ENCODE assay signal across 24 cellular contexts in the genomic region with DNA sequence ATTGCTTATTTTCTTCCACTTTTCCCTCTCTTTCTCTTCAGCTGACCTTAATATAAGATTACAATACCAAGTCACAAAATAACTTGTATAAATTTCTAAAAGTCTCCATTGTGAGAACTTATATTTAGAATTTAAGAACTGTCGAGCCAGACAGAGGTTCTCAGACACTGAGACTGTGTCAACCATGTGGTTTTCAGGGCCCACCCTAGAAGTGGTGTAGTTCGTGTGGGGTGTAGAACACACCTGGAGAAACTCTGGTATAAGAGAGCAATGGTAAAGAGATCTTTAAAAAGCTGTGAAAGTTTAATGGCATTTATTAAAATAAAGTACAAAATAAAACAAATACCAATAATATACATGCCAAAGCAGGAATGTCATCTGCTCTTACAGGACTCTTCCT. TPM values are rescaled to one million over a fixed set of nuclear protein-coding genes. Genes with fewer than 3 reads are reported as not detected.
A peak's percentile ranks its signal among the peaks of the same experiment; 100 is the strongest.
DNase-seq lines count a peak whose midpoint lies in the region; ATAC-seq, FAIRE-seq and TF ChIP-seq lines count a peak whose summit lies in the region.
"Had no signal": no experiment of that assay in that cellular context is flagged by ENCODE, and none has a peak within 500 bp of the region (broad histone marks: within the 10 kb centered on the region; RNA-seq: fewer than 3 reads in every experiment).

No MANE protein-coding gene starts in this region.

- no peak for FAIRE-seq in kidney (lab: Jason Lieb, UNC)
- FAIRE-seq: endothelial cell of umbilical vein, G401.6 had no signal

- H3K4me1 ChIP-seq in muscle layer of duodenum (ENCODE audit: control insufficient read depth in 1 of 2, insufficient read depth in 2 of 2, low read length in 2 of 2) = peaks cover 0 to 21% of the 10 kb centered on the region in 2 donors
- no peaks in the 10 kb centered on the region for H3K4me1 ChIP-seq in urinary bladder (ENCODE audit: insufficient read depth)
- peaks cover 10% of the 10 kb centered on the region in 2 donors for H3K4me1 ChIP-seq in kidney (ENCODE audit: control insufficient read depth in 1 of 2, insufficient read depth in 1 of 2, low read depth in 1 of 2, low read length in 2 of 2)

- H3K4me3 ChIP-seq in muscle layer of duodenum (ENCODE audit: low read depth in 1 of 2, low read length in 2 of 2) (no peak overlapping the region), urinary bladder (ENCODE audit: low read depth, low read length) (no peak overlapping the region), kidney (ENCODE audit: low read length in 2 of 2) (no peak overlapping the region)
- H3K4me3 ChIP-seq: BLaER1 treated with 17β-estradiol and CSF1 and Interleukin-3, amounts not matched to agents 10 nM and 100 nM; lung; ovary; thyroid gland had no signal

- H3K27ac Mint-ChIP-seq in activated CD8-positive, alpha-beta T cell treated with anti-CD3 and anti-CD28 coated beads for 36 hours = peak overlapping the region; percentile 56
- no peak overlapping the region for H3K27ac Mint-ChIP-seq in activated CD8-positive, alpha-beta T cell treated with anti-CD3 and anti-CD28 coated beads, Interleukin-2, amount 10 ng/mL, durations not matched to agents 7 days and 5 days
- no peak overlapping the region for H3K27ac Mint-ChIP-seq in activated CD4-positive, alpha-beta T cell treated with anti-CD3 and anti-CD28 coated beads, Interleukin-2, amount 10 ng/mL, durations not matched to agents 24 days and 14 days

- TF ChIP-seq CTCF in activated CD8-positive, alpha-beta T cell treated with anti-CD3 and anti-CD28 coated beads for 36 hours (IDR thresholded peaks at IDR 0.05) = no peak
- TF ChIP-seq CTCF in kidney (IDR thresholded peaks at IDR 0.05; ENCODE audit: borderline replicate concordance, extremely low read depth, insufficient read depth) = no peak

- H3K27me3 ChIP-seq in muscle layer of duodenum (ENCODE audit: low read depth, low read length) = no peaks in the 10 kb centered on the region
- H3K27me3 ChIP-seq: BLaER1 treated with 17β-estradiol and CSF1 and Interleukin-3, amounts not matched to agents 10 nM and 100 nM; brain microvascular endothelial cell; ovary; thyroid gland had no signal

- no peaks in the 10 kb centered on the region for H3K9me3 ChIP-seq in muscle layer of duodenum (ENCODE audit: control insufficient read depth in 1 of 2, low read length in 2 of 2)
- no peaks in the 10 kb centered on the region for H3K9me3 ChIP-seq in kidney (ENCODE audit: control insufficient read depth in 1 of 2, low read length in 2 of 2)
- H3K9me3 ChIP-seq: BLaER1 treated with 17β-estradiol and CSF1 and Interleukin-3, amounts not matched to agents 10 nM and 100 nM; ovary; thyroid gland had no signal

- intact Hi-C loops in activated CD8-positive, alpha-beta T cell treated with anti-CD3 and anti-CD28 coated beads for 36 hours (cut with micrococcal nuclease) = no loop called here
- intact Hi-C loops in activated CD4-positive, alpha-beta T cell treated with anti-CD3 and anti-CD28 coated beads, Interleukin-2, amount 10 ng/mL, durations not matched to agents 24 days and 14 days (cut with micrococcal nuclease) = no loop called here
- intact Hi-C loops in kidney (cut with DNase I) = no loop called here

- no peak for DNase-seq in activated CD8-positive, alpha-beta T cell treated with anti-CD3 and anti-CD28 coated beads for 36 hours
- no peak for DNase-seq in activated CD8-positive, alpha-beta T cell treated with anti-CD3 and anti-CD28 coated beads, Interleukin-2, amount 10 ng/mL, durations not matched to agents 7 days and 5 days
- DNase-seq in activated CD4-positive, alpha-beta T cell treated with anti-CD3 and anti-CD28 coated beads, Interleukin-2, amount 10 ng/mL, durations not matched to agents 24 days and 14 days = no peak
- no peak for DNase-seq in kidney
- no peak for DNase-seq in NCI-H82 (lab: John Stamatoyannopoulos, UW)
- DNase-seq: 8988T; activated effector memory CD4-positive, alpha-beta T cell treated with Interleukin-2 at 50 U/mL for 16 hours; brain microvascular endothelial cell; NCI-H146; NCI-H2171; NCI-H526; ovary; right cardiac atrium; stimulated activated CD4-positive, alpha-beta T cell treated with anti-CD3 and anti-CD28 coated beads, Interleukin-15, amount 100 ng/mL, for 24 hours; SW 1271; thyroid gland had no signal

- 60% methylated on average over 2 of the region's 2 CpGs for WGBS in urinary bladder

- POLR2A ChIA-PET in activated CD8-positive, alpha-beta T cell treated with anti-CD3 and anti-CD28 coated beads for 36 hours (lab: Charles Lee) = no interaction called here
- POLR2A ChIA-PET in activated CD8-positive, alpha-beta T cell treated with anti-CD3 and anti-CD28 coated beads, Interleukin-2, amount 10 ng/mL, durations not matched to agents 7 days and 5 days (lab: Charles Lee) = interaction anchor here (0.9 kb wide), 1 partner anchor 19 kb away, joined by 4 read pairs; no protein-coding TSS in a partner anchor

- no peaks in the 10 kb centered on the region for H3K9me3 Mint-ChIP-seq in activated CD8-positive, alpha-beta T cell treated with anti-CD3 and anti-CD28 coated beads for 36 hours
- no peaks in the 10 kb centered on the region for H3K9me3 Mint-ChIP-seq in activated CD8-positive, alpha-beta T cell treated with anti-CD3 and anti-CD28 coated beads, Interleukin-2, amount 10 ng/mL, durations not matched to agents 7 days and 5 days (ENCODE audit: insufficient read depth)
- no peaks in the 10 kb centered on the region for H3K9me3 Mint-ChIP-seq in activated CD4-positive, alpha-beta T cell treated with anti-CD3 and anti-CD28 coated beads, Interleukin-2, amount 10 ng/mL, durations not matched to agents 24 days and 14 days

- H3K36me3 Mint-ChIP-seq in activated CD8-positive, alpha-beta T cell treated with anti-CD3 and anti-CD28 coated beads for 36 hours (ENCODE audit: low read depth) = peaks cover 15% of the 10 kb centered on the region
- peaks cover 41% of the 10 kb centered on the region for H3K36me3 Mint-ChIP-seq in activated CD8-positive, alpha-beta T cell treated with anti-CD3 and anti-CD28 coated beads, Interleukin-2, amount 10 ng/mL, durations not matched to agents 7 days and 5 days (ENCODE audit: low read depth)
- H3K36me3 Mint-ChIP-seq in activated CD4-positive, alpha-beta T cell treated with anti-CD3 and anti-CD28 coated beads, Interleukin-2, amount 10 ng/mL, durations not matched to agents 24 days and 14 days (ENCODE audit: low read depth) = peaks cover 42% of the 10 kb centered on the region

- H3K4me1 Mint-ChIP-seq in activated CD8-positive, alpha-beta T cell treated with anti-CD3 and anti-CD28 coated beads for 36 hours (ENCODE audit: low read depth) = peaks cover 37% of the 10 kb centered on the region
- peaks cover 32% of the 10 kb centered on the region for H3K4me1 Mint-ChIP-seq in activated CD8-positive, alpha-beta T cell treated with anti-CD3 and anti-CD28 coated beads, Interleukin-2, amount 10 ng/mL, durations not matched to agents 7 days and 5 days (ENCODE audit: low read depth)
- H3K4me1 Mint-ChIP-seq in activated CD4-positive, alpha-beta T cell treated with anti-CD3 and anti-CD28 coated beads, Interleukin-2, amount 10 ng/mL, durations not matched to agents 24 days and 14 days = peaks cover 31% of the 10 kb centered on the region

- no peak for ATAC-seq in activated CD8-positive, alpha-beta T cell treated with anti-CD3 and anti-CD28 coated beads for 36 hours
- no peak for ATAC-seq in activated CD8-positive, alpha-beta T cell treated with anti-CD3 and anti-CD28 coated beads, Interleukin-2, amount 10 ng/mL, durations not matched to agents 7 days and 5 days
- ATAC-seq: right cardiac atrium, Right ventricle myocardium inferior had no signal

- no peak overlapping the region for H3K9ac ChIP-seq in kidney (ENCODE audit: low read length in 2 of 2)
- H3K9ac ChIP-seq: BLaER1 treated with 17β-estradiol and CSF1 and Interleukin-3, amounts not matched to agents 10 nM and 100 nM had no signal

- H3K27me3 Mint-ChIP-seq in activated CD8-positive, alpha-beta T cell treated with anti-CD3 and anti-CD28 coated beads for 36 hours = no peaks in the 10 kb centered on the region
- H3K27me3 Mint-ChIP-seq in activated CD8-positive, alpha-beta T cell treated with anti-CD3 and anti-CD28 coated beads, Interleukin-2, amount 10 ng/mL, durations not matched to agents 7 days and 5 days (ENCODE audit: low read depth) = no peaks in the 10 kb centered on the region
- H3K27me3 Mint-ChIP-seq in activated CD4-positive, alpha-beta T cell treated with anti-CD3 and anti-CD28 coated beads, Interleukin-2, amount 10 ng/mL, durations not matched to agents 24 days and 14 days = no peaks in the 10 kb centered on the region

- CTCF ChIA-PET in activated CD8-positive, alpha-beta T cell treated with anti-CD3 and anti-CD28 coated beads for 36 hours (lab: Charles Lee) = interaction anchor here (1.2 kb wide), 1 partner anchor 10 kb away, joined by 3 read pairs; no protein-coding TSS in a partner anchor
- CTCF ChIA-PET in activated CD8-positive, alpha-beta T cell treated with anti-CD3 and anti-CD28 coated beads, Interleukin-2, amount 10 ng/mL, durations not matched to agents 7 days and 5 days (lab: Charles Lee) = no interaction called here

- H3K36me3 ChIP-seq in muscle layer of duodenum (ENCODE audit: control insufficient read depth in 1 of 2, insufficient read depth in 2 of 2, low read length in 2 of 2) (peaks cover 3 to 6% of the 10 kb centered on the region in 2 donors), urinary bladder (ENCODE audit: insufficient read depth) (peaks cover 4% of the 10 kb centered on the region), kidney (ENCODE audit: control insufficient read depth in 1 of 2, insufficient read depth in 2 of 2, low read length in 2 of 2) (peaks cover 4 to 12% of the 10 kb centered on the region in 2 donors)
- H3K36me3 ChIP-seq: ovary, thyroid gland had no signal

- H3K27ac ChIP-seq in angular gyrus (ENCODE audit: low read depth, low read length) (peak overlapping the region; percentile 19), muscle layer of duodenum (ENCODE audit: low read length) (peak overlapping the region; percentile 7), urinary bladder (ENCODE audit: low read depth) (peak overlapping the region; percentile 38), kidney (ENCODE audit: low read depth in 2 of 2, low read length in 2 of 2) (no peak overlapping the region)
- H3K27ac ChIP-seq: BLaER1 treated with 17β-estradiol and CSF1 and Interleukin-3, amounts not matched to agents 10 nM and 100 nM; brain microvascular endothelial cell; ovary; thyroid gland had no signal

- H3K4me3 Mint-ChIP-seq in activated CD8-positive, alpha-beta T cell treated with anti-CD3 and anti-CD28 coated beads for 36 hours = no peak overlapping the region
- H3K4me3 Mint-ChIP-seq in activated CD8-positive, alpha-beta T cell treated with anti-CD3 and anti-CD28 coated beads, Interleukin-2, amount 10 ng/mL, durations not matched to agents 7 days and 5 days = no peak overlapping the region
- H3K4me3 Mint-ChIP-seq in activated CD4-positive, alpha-beta T cell treated with anti-CD3 and anti-CD28 coated beads, Interleukin-2, amount 10 ng/mL, durations not matched to agents 24 days and 14 days = no peak overlapping the region

RNA-seq across cellular contexts. Expression of gene CPEB2, which starts 19.7 kb away (rescaled TPM):
- 1 to 10 TPM; 4.1 to 5.3 TPM for total RNA-seq in activated CD8-positive, alpha-beta T cell treated with anti-CD3 and anti-CD28 coated beads for 36 hours
- 1 to 10 TPM; 8.8 to 9.7 TPM for total RNA-seq in activated CD8-positive, alpha-beta T cell treated with anti-CD3 and anti-CD28 coated beads, Interleukin-2, amount 10 ng/mL, durations not matched to agents 7 days and 5 days
- total RNA-seq in urinary bladder (18.5 TPM), kidney (58.0 TPM)
- polyA plus RNA-seq in urinary bladder (13.8 TPM), kidney (ENCODE audit: insufficient read depth, low read depth, low replicate concordance) (7.9 TPM)
- 12.4 and 15.0 TPM in 2 replicates for total RNA-seq in activated CD4-positive, alpha-beta T cell treated with anti-CD3 and anti-CD28 coated beads, Interleukin-2, amount 10 ng/mL, durations not matched to agents 24 days and 14 days

Comparison
In these comparisons a context has a peak if more than half of its experiments do, and no peak if none do; other contexts are left out.
1. H3K27ac ChIP-seq: peak in angular gyrus (single experiment), muscle layer of duodenum (single experiment) and urinary bladder (single experiment); none in kidney (0 of 2).